1 cellular context compared by ENCODE assay signal in genomic region chr6:31175961-31176360, GRCh38.
A peak's percentile ranks its signal among the peaks of the same experiment; 100 is the strongest.
TF ChIP-seq lines count a peak whose summit lies in the region.

No MANE protein-coding gene starts in this region.

TF ChIP-seq in K562, 482 proteins besides CTCF, POLR2A, EP300 and RAD21 (continued from another document and continues in another):
- TF ChIP-seq ZNF512 (tag; IDR thresholded peaks at IDR 0.05): no peak
- no peak for TF ChIP-seq MCM7 (IDR thresholded peaks at IDR 0.05)
- peak in 1 of 2 experiments; percentile 85 for TF ChIP-seq E2F6 (IDR thresholded peaks at IDR 0.05; ENCODE audit: borderline replicate concordance in 1 of 2, extremely low read depth in 1 of 2, insufficient read depth in 1 of 2, insufficient read length in 1 of 2, low read depth in 1 of 2, low read length in 1 of 2, poor library complexity in 1 of 2, severe bottlenecking in 1 of 2)
- no peak for TF ChIP-seq EGR1 (conservative IDR thresholded peaks at IDR 0.05)
- TF ChIP-seq NCOA1 (IDR thresholded peaks at IDR 0.05; ENCODE audit: low read depth): no peak
- no peak for TF ChIP-seq ZEB2 (IDR thresholded peaks at IDR 0.05)
- TF ChIP-seq ZNF146 (CRISPR knock-in tag; IDR thresholded peaks at IDR 0.05; ENCODE audit: unreplicated experiment): no peak
- TF ChIP-seq FOXJ3 (CRISPR knock-in tag; IDR thresholded peaks at IDR 0.05): no peak
- no peak for TF ChIP-seq KLF10 (CRISPR knock-in tag; IDR thresholded peaks at IDR 0.05)
- no peak for TF ChIP-seq NCOA2 (IDR thresholded peaks at IDR 0.05; ENCODE audit: partially characterized antibody in 2 of 2)
- no peak for TF ChIP-seq CREB3 (tag; conservative IDR thresholded peaks at IDR 0.05; ENCODE audit: low read depth)
- TF ChIP-seq AFF4 (CRISPR knock-in tag; IDR thresholded peaks at IDR 0.05): no peak
- TF ChIP-seq NR2C2 (CRISPR knock-in tag; IDR thresholded peaks at IDR 0.05): no peak
- no peak for TF ChIP-seq NR2C2 (tag; IDR thresholded peaks at IDR 0.05)
- TF ChIP-seq OTX1 (CRISPR knock-in tag; IDR thresholded peaks at IDR 0.05): no peak
- no peak for TF ChIP-seq PATZ1 (CRISPR knock-in tag; IDR thresholded peaks at IDR 0.05; ENCODE audit: borderline replicate concordance)
- no peak for TF ChIP-seq RBM14 (IDR thresholded peaks at IDR 0.05; ENCODE audit: borderline replicate concordance, insufficient read depth, low read depth, low read length)
- no peak for TF ChIP-seq ZNF197 (CRISPR knock-in tag; IDR thresholded peaks at IDR 0.05; ENCODE audit: low read depth)
- no peak for TF ChIP-seq ZNF445 (CRISPR knock-in tag; IDR thresholded peaks at IDR 0.05; ENCODE audit: low read depth)
- no peak for TF ChIP-seq NELFE (IDR thresholded peaks at IDR 0.05; ENCODE audit: insufficient read depth, insufficient read length)
- TF ChIP-seq E2F8 (IDR thresholded peaks at IDR 0.05; ENCODE audit: low read depth, partially characterized antibody): no peak
- no peak for TF ChIP-seq SMC3 (conservative IDR thresholded peaks at IDR 0.05; ENCODE audit: insufficient read depth, low read depth, low read length)
- no peak for TF ChIP-seq TARDBP (IDR thresholded peaks at IDR 0.05)
- TF ChIP-seq HDAC3 (IDR thresholded peaks at IDR 0.05; ENCODE audit: borderline replicate concordance, partially characterized antibody): no peak
- no peak for TF ChIP-seq SMARCA5 (IDR thresholded peaks at IDR 0.05)
- no peak for TF ChIP-seq CHD7 (IDR thresholded peaks at IDR 0.05; ENCODE audit: low read depth, low read length)
- TF ChIP-seq ZBTB5 (IDR thresholded peaks at IDR 0.05): no peak
- no peak for TF ChIP-seq ZNF184 (CRISPR knock-in tag; IDR thresholded peaks at IDR 0.05)
